In genomic region chr16:3654249-3654991, GRCh38 we compare ENCODE assay signal across 8 cellular contexts. TPM values are rescaled to one million over a fixed set of nuclear protein-coding genes. Genes with fewer than 3 reads are reported as not detected.
DNase-seq lines count a peak whose midpoint lies in the region; ATAC-seq lines count a peak whose summit lies in the region.

DNASE1 (plus strand) TSS chr16:3654691; CDS start chr16:3655374, 683 bp downstream.

- DNase-seq in COLO668 (lab: John Stamatoyannopoulos, UW; ENCODE audit: unreplicated experiment), result peak; percentile 40
- DNase-seq in SK-N-MC (ENCODE audit: low read depth, low spot score), result no peak
- DNase-seq in cardiac septum (ENCODE audit: low spot score), result peak; percentile 73
- DNase-seq in retina, result peak; percentile 44
- no peak for DNase-seq in DMS114 treated with DMSO at 0.1 percent for 48 hours (lab: John Stamatoyannopoulos, UW; ENCODE audit: unreplicated experiment)

- peaks cover 7% of the 10 kb centered on the region for H3K4me1 Mint-ChIP-seq in activated naive CD4-positive, alpha-beta T cell treated with anti-CD3 and anti-CD28 coated beads, Interleukin-2, amount 50 U/mL, for 24 hours

- H3K27me3 Mint-ChIP-seq in activated naive CD4-positive, alpha-beta T cell treated with anti-CD3 and anti-CD28 coated beads, Interleukin-2, amount 50 U/mL, for 24 hours, result no peaks in the 10 kb centered on the region

- no peak within 1 kb of the TSS for H3K9ac ChIP-seq in SK-N-MC (ENCODE audit: insufficient read length)

- H3K27ac Mint-ChIP-seq in activated naive CD4-positive, alpha-beta T cell treated with anti-CD3 and anti-CD28 coated beads, Interleukin-2, amount 50 U/mL, for 24 hours, result peak within 1 kb of the TSS; percentile 12

- intact Hi-C loops in cardiac septum (cut with DNase I), result no loop called here

- no peak within 1 kb of the TSS for H3K4me3 Mint-ChIP-seq in activated naive CD4-positive, alpha-beta T cell treated with anti-CD3 and anti-CD28 coated beads, Interleukin-2, amount 50 U/mL, for 24 hours

- H3K36me3 ChIP-seq in SK-N-MC (ENCODE audit: insufficient read depth, low read length), result peaks cover 51% of the 10 kb centered on the region

- H3K9me3 ChIP-seq in SK-N-MC (ENCODE audit: low read depth, low read length), result no peaks in the 10 kb centered on the region

- H3K36me3 Mint-ChIP-seq in activated naive CD4-positive, alpha-beta T cell treated with anti-CD3 and anti-CD28 coated beads, Interleukin-2, amount 50 U/mL, for 24 hours, result peaks cover 4% of the 10 kb centered on the region

- H3K4me3 ChIP-seq in SK-N-MC, result no peak within 1 kb of the TSS

- H3K27ac ChIP-seq in SK-N-MC, result 0 out of 2 replicates have a peak within 1 kb of the TSS, but pooled peaks have one; percentile 57

- H3K9me3 Mint-ChIP-seq in activated naive CD4-positive, alpha-beta T cell treated with anti-CD3 and anti-CD28 coated beads, Interleukin-2, amount 50 U/mL, for 24 hours, result no peaks in the 10 kb centered on the region

- ATAC-seq in HG03342 (IDR thresholded peaks at IDR 0.05; ENCODE audit: unreplicated experiment), result peak; percentile 56
- no peak for ATAC-seq in GM21423 (IDR thresholded peaks at IDR 0.05; ENCODE audit: unreplicated experiment)

RNA-seq across cellular contexts. Expression of gene DNASE1, which starts in this region (rescaled TPM):
- 6.9 TPM for total RNA-seq in cardiac septum

Comparison
In these comparisons a context has a peak if more than half of its experiments do, and no peak if none do; other contexts are left out.
1. DNase-seq: peak in COLO668 (single experiment), cardiac septum (single experiment) and retina (single experiment); none in SK-N-MC (single experiment) and DMS114 treated with DMSO at 0.1 percent for 48 hours (single experiment).